Comparison of ENCODE assay signal across 1 cellular context in the genomic region with DNA sequence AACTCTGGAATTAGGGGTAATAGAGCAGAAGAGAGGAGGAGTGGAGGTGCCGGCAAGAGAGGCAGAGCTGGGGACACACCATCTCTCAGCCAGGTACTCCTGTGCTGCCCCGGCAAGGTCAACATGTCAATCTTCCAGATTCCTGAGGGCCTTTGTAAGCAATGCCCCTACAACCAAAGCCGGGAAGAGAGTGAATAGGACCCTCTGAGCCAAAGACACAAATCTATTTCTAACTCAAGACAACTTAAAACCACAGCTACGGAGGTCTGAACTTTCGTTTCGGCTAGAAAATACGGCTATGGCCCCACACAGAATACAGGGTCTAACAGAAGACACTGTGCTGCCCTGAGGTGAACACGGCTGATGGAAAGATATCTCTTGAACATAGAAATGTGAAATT.
TF ChIP-seq lines count a peak whose summit lies in the region.

No MANE protein-coding gene starts in this region.

TF ChIP-seq in GM12878, 131 proteins besides CTCF, POLR2A, EP300 and RAD21 (continued from another document):
- TF ChIP-seq NKRF (conservative IDR thresholded peaks at IDR 0.05) (no peak), POLR2AphosphoS2 (IDR thresholded peaks at IDR 0.05; ENCODE audit: low read depth, low read length) (no peak), BCL11A (IDR thresholded peaks at IDR 0.05; ENCODE audit: low read depth, low read length) (no peak), TCF12 (IDR thresholded peaks at IDR 0.05; ENCODE audit: low read depth, low read length) (no peak), RELB (IDR thresholded peaks at IDR 0.05; ENCODE audit: low read depth) (no peak)
TF ChIP-seq in GM12878: peak in this region for 0.
